Comparison of ENCODE assay signal across 34 cellular contexts in the genomic region with DNA sequence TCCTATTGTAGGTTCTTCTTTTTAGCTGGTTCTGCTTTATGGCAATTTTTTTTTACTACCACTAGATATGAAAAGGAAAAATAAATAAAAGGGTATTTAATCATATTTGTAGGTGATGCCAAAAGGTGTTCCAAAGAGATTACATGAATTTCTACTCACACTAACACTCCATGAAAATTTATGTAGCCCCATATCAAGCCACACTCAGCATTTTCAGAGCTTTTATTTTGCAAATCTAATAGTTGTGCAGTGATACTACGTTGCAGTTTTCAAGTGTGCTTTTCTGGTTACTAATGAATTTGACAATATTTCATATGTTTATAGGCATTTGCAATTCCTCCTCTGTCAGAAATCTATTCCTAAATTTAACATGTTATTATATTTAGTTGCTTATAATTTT.
A peak's percentile ranks its signal among the peaks of the same experiment; 100 is the strongest.
DNase-seq lines count a peak whose midpoint lies in the region; ATAC-seq, FAIRE-seq and TF ChIP-seq lines count a peak whose summit lies in the region.
"Had no signal": no experiment of that assay in that cellular context is flagged by ENCODE, and none has a peak within 500 bp of the region (broad histone marks: within the 10 kb centered on the region; RNA-seq: fewer than 3 reads in every experiment).

No MANE protein-coding gene starts in this region.

- no peak overlapping the region for H3K27ac Mint-ChIP-seq in activated CD4-positive, alpha-beta memory T cell treated with anti-CD3 and anti-CD28 coated beads for 36 hours
- H3K27ac Mint-ChIP-seq: B cell; CD14-positive monocyte; CD4-positive, alpha-beta memory T cell; CD4-positive, alpha-beta T cell; CD4-positive, CD25-positive, alpha-beta regulatory T cell; CD8-positive, alpha-beta memory T cell; CD8-positive, alpha-beta T cell had no signal

- no peaks in the 10 kb centered on the region for H3K9me3 Mint-ChIP-seq in activated CD4-positive, alpha-beta memory T cell treated with anti-CD3 and anti-CD28 coated beads for 36 hours
- H3K9me3 Mint-ChIP-seq: CD4-positive, alpha-beta T cell; CD8-positive, alpha-beta T cell had no signal

- H3K36me3 ChIP-seq in HepG2 (replicated peaks in 1 of 2; ENCODE audit: control insufficient read depth in 1 of 2, insufficient read depth in 2 of 2, low read length in 2 of 2) (no peaks in the 10 kb centered on the region), right lobe of liver (no peaks in the 10 kb centered on the region)
- H3K36me3 ChIP-seq: BE2C; BLaER1; BLaER1 treated with 17β-estradiol and CSF1 and Interleukin-3, amounts not matched to agents 10 nM and 100 nM had no signal

- TF ChIP-seq POLR2A in HepG2 (IDR thresholded peaks at IDR 0.05; ENCODE audit: insufficient read depth in 1 of 2, low read depth in 2 of 2, low read length in 2 of 2) (no peak), right lobe of liver (IDR thresholded peaks at IDR 0.05) (no peak), A549 (IDR thresholded peaks at IDR 0.05; ENCODE audit: low read length) (no peak)

- no peak overlapping the region for H2AFZ ChIP-seq in HepG2 (ENCODE audit: low read length)

- no peaks in the 10 kb centered on the region for H3K4me1 Mint-ChIP-seq in activated CD4-positive, alpha-beta memory T cell treated with anti-CD3 and anti-CD28 coated beads for 36 hours (ENCODE audit: low read depth)
- H3K4me1 Mint-ChIP-seq: B cell; CD14-positive monocyte; CD4-positive, alpha-beta memory T cell; CD4-positive, CD25-positive, alpha-beta regulatory T cell; CD8-positive, alpha-beta memory T cell had no signal

- no peaks in the 10 kb centered on the region for H3K9me3 ChIP-seq in HepG2 (ENCODE audit: low read length)
- no peaks in the 10 kb centered on the region for H3K9me3 ChIP-seq in right lobe of liver
- H3K9me3 ChIP-seq in A549 = no peaks in the 10 kb centered on the region
- H3K9me3 ChIP-seq: BE2C; BLaER1; BLaER1 treated with 17β-estradiol and CSF1 and Interleukin-3, amounts not matched to agents 10 nM and 100 nM; Caco-2 had no signal

- DNase-seq in HepG2 (ENCODE audit: low spot score) = no peak
- DNase-seq in right lobe of liver = no peak
- no peak for DNase-seq in A549 (ENCODE audit: low read depth in 1 of 2, low spot score in 1 of 2)
- DNase-seq in activated CD4-positive, alpha-beta memory T cell treated with anti-CD3 and anti-CD28 coated beads for 36 hours = no peak
- DNase-seq: 8988T; ACHN; AML-193; BE2C; C1 segment of cervical spinal cord; Caco-2; Calu3; CD4-positive, alpha-beta memory T cell; CD4-positive, alpha-beta T cell; CD4-positive, CD25-positive, alpha-beta regulatory T cell; CD8-positive, alpha-beta memory T cell; CD8-positive, alpha-beta T cell; COR-L47; DMS 273 treated with DMSO at 0.1 percent for 48 hours; DMS153; DMS53; DMS79; DMS79 treated with DMSO at 0.1 percent for 48 hours; DND-41; EL had no signal

- no peak overlapping the region for H3K4me3 ChIP-seq in HepG2 (replicated peaks in 1 of 3; ENCODE audit: insufficient read depth in 1 of 3, low read depth in 2 of 3, low read length in 3 of 3)
- H3K4me3 ChIP-seq in right lobe of liver = no peak overlapping the region
- no peak overlapping the region for H3K4me3 ChIP-seq in A549
- H3K4me3 ChIP-seq: BLaER1; BLaER1 treated with 17β-estradiol and CSF1 and Interleukin-3, amounts not matched to agents 10 nM and 100 nM had no signal

- no peak for TF ChIP-seq CTCF in HepG2 (CRISPR knock-in tag; IDR thresholded peaks at IDR 0.05)
- no peak for TF ChIP-seq CTCF in right lobe of liver (IDR thresholded peaks at IDR 0.05)
- no peak for TF ChIP-seq CTCF in 22Rv1 (IDR thresholded peaks at IDR 0.05)
- TF ChIP-seq CTCF in A549 (IDR thresholded peaks at IDR 0.05) = no peak
- no peak for TF ChIP-seq CTCF in VCaP (conservative IDR thresholded peaks at IDR 0.05)

- FAIRE-seq in HepG2 (lab: Jason Lieb, UNC) = no peak
- FAIRE-seq in A549 (lab: Jason Lieb, UNC) = no peak
- FAIRE-seq: D721Med had no signal

- TF ChIP-seq EP300 in HepG2 (IDR thresholded peaks at IDR 0.05; ENCODE audit: low read depth in 2 of 2, low read length in 2 of 2) (no peak), HepG2 (CRISPR knock-in tag; IDR thresholded peaks at IDR 0.05; ENCODE audit: borderline replicate concordance) (no peak), A549 (IDR thresholded peaks at IDR 0.05) (no peak)

- no TSS peak for BruUV-seq in HepG2 (replicated peaks; lab: Mats Ljungman, UMichigan)

- no peak overlapping the region for H3K9ac ChIP-seq in HepG2 (ENCODE audit: insufficient read depth, low read depth, low read length)
- H3K9ac ChIP-seq: BLaER1; BLaER1 treated with 17β-estradiol and CSF1 and Interleukin-3, amounts not matched to agents 10 nM and 100 nM had no signal

- no peak overlapping the region for H3K4me2 ChIP-seq in HepG2 (ENCODE audit: low read depth, low read length)
- no peak overlapping the region for H3K4me2 ChIP-seq in A549
- H3K4me2 ChIP-seq: BLaER1; BLaER1 treated with 17β-estradiol and CSF1 and Interleukin-3, amounts not matched to agents 10 nM and 100 nM had no signal

- no peak overlapping the region for H3K27ac ChIP-seq in HepG2 (ENCODE audit: extremely low read length, insufficient read depth, low read length)
- H3K27ac ChIP-seq in right lobe of liver = no peak overlapping the region
- peak overlapping the region; percentile 70 for H3K27ac ChIP-seq in 22Rv1
- H3K27ac ChIP-seq in A549 = no peak overlapping the region
- peak overlapping the region; percentile 66; the same call in 1 of the 2 replicates for H3K27ac ChIP-seq in VCaP
- H3K27ac ChIP-seq: BLaER1; BLaER1 treated with 17β-estradiol and CSF1 and Interleukin-3, amounts not matched to agents 10 nM and 100 nM; C4-2B had no signal

- no peaks in the 10 kb centered on the region for H3K79me2 ChIP-seq in HepG2 (ENCODE audit: insufficient read depth, low read length)

- H3K4me1 ChIP-seq in HepG2 (ENCODE audit: insufficient read depth, low read length) = no peaks in the 10 kb centered on the region
- no peaks in the 10 kb centered on the region for H3K4me1 ChIP-seq in right lobe of liver
- H3K4me1 ChIP-seq in A549 = no peaks in the 10 kb centered on the region
- H3K4me1 ChIP-seq: BE2C; BLaER1; BLaER1 treated with 17β-estradiol and CSF1 and Interleukin-3, amounts not matched to agents 10 nM and 100 nM had no signal

- no peak for ATAC-seq in HepG2
- no peak for ATAC-seq in right lobe of liver
- ATAC-seq in A549 = no peak
- no peak for ATAC-seq in GM21786 (IDR thresholded peaks at IDR 0.05; ENCODE audit: unreplicated experiment)
- ATAC-seq in SK-N-SH treated with all-trans-retinoic acid at 6 μM for 48 hours = no peak
- ATAC-seq: CD8-positive, alpha-beta T cell had no signal

- CTCF ChIA-PET in HepG2 (lab: Yijun Ruan, JAX; ENCODE audit: low intra/inter-chr PET ratio, low total read pairs) = no interaction called here
- CTCF ChIA-PET in A549 (lab: Yijun Ruan, JAX) = no interaction called here
- CTCF ChIA-PET in activated CD4-positive, alpha-beta memory T cell treated with anti-CD3 and anti-CD28 coated beads for 36 hours (lab: Charles Lee) = no interaction called here

- H4K20me1 ChIP-seq in HepG2 (ENCODE audit: insufficient read depth, low read length) = no peaks in the 10 kb centered on the region
- H4K20me1 ChIP-seq: BLaER1; BLaER1 treated with 17β-estradiol and CSF1 and Interleukin-3, amounts not matched to agents 10 nM and 100 nM had no signal

- no peak overlapping the region for H3K4me3 Mint-ChIP-seq in activated CD4-positive, alpha-beta memory T cell treated with anti-CD3 and anti-CD28 coated beads for 36 hours
- H3K4me3 Mint-ChIP-seq: B cell; CD14-positive monocyte; CD4-positive, alpha-beta memory T cell; CD4-positive, alpha-beta T cell; CD4-positive, CD25-positive, alpha-beta regulatory T cell; CD8-positive, alpha-beta memory T cell; CD8-positive, alpha-beta T cell had no signal

- WGBS in HepG2 (ENCODE audit: low lambda C conversion rate) = 0% methylated on average over 1 of the region's 1 CpG
- 38% methylated on average over 1 of the region's 1 CpG for WGBS in right lobe of liver (ENCODE audit: insufficient coverage, low coverage, low lambda C conversion rate, missing lambda C conversion rate)
- 17% methylated on average over 1 of the region's 1 CpG for WGBS in A549 (ENCODE audit: missing lambda C conversion rate)

- no peaks in the 10 kb centered on the region for H3K27me3 Mint-ChIP-seq in activated CD4-positive, alpha-beta memory T cell treated with anti-CD3 and anti-CD28 coated beads for 36 hours
- H3K27me3 Mint-ChIP-seq: B cell; CD4-positive, alpha-beta memory T cell; CD4-positive, alpha-beta T cell; CD8-positive, alpha-beta memory T cell had no signal

- POLR2A ChIA-PET in HepG2 (lab: Yijun Ruan, JAX) (no interaction called here), A549 (lab: Yijun Ruan, JAX) (no interaction called here)
- POLR2A ChIA-PET in activated CD4-positive, alpha-beta memory T cell treated with anti-CD3 and anti-CD28 coated beads for 36 hours (lab: Charles Lee) = no interaction called here

- intact Hi-C loops in HepG2 (cut with micrococcal nuclease; ENCODE audit: unreplicated experiment) (loop anchor here (10.0 kb wide), 1 partner anchor 364 kb away; the partner anchor contains the start of gene TMEFF2), right lobe of liver (cut with DNase I) (no loop called here)
- intact Hi-C loops in activated CD4-positive, alpha-beta memory T cell treated with anti-CD3 and anti-CD28 coated beads for 36 hours (cut with micrococcal nuclease) = no loop called here

- in situ Hi-C loops in HepG2 (cut with HindIII; ENCODE audit: extremely low pct_ligation_motif_present, low pct_unique_long_range_greater_than_20kb) = no loop called here

- H3K36me3 Mint-ChIP-seq in activated CD4-positive, alpha-beta memory T cell treated with anti-CD3 and anti-CD28 coated beads for 36 hours = no peaks in the 10 kb centered on the region
- H3K36me3 Mint-ChIP-seq: CD14-positive monocyte; CD4-positive, alpha-beta memory T cell; CD4-positive, CD25-positive, alpha-beta regulatory T cell; CD8-positive, alpha-beta memory T cell; CD8-positive, alpha-beta T cell had no signal

- H3K27me3 ChIP-seq in HepG2 (ENCODE audit: control insufficient read depth in 1 of 2, insufficient read depth in 2 of 2, low read length in 2 of 2) = no peaks in the 10 kb centered on the region
- H3K27me3 ChIP-seq in right lobe of liver = no peaks in the 10 kb centered on the region
- H3K27me3 ChIP-seq: BE2C; BLaER1; BLaER1 treated with 17β-estradiol and CSF1 and Interleukin-3, amounts not matched to agents 10 nM and 100 nM had no signal

- TF ChIP-seq RAD21 in HepG2 (CRISPR knock-in tag; IDR thresholded peaks at IDR 0.05) (no peak), A549 (conservative IDR thresholded peaks at IDR 0.05 in 1 of 2, IDR thresholded peaks at IDR 0.05 in 1 of 2) (no peak)

TF ChIP-seq in HepG2, 621 proteins besides CTCF, POLR2A, EP300 and RAD21 (continues in another document):
- peak; percentile 56 for TF ChIP-seq MAFF (IDR thresholded peaks at IDR 0.05; ENCODE audit: low read depth, low read length)
- TF ChIP-seq TEAD3 (CRISPR knock-in tag; optimal IDR thresholded peaks at IDR 0.05; ENCODE audit: borderline replicate concordance) = no peak

TF ChIP-seq in SK-N-SH treated with all-trans-retinoic acid at 6 μM for 48 hours, 23 proteins besides CTCF, POLR2A, EP300 and RAD21 (continues in another document):
- no peak for TF ChIP-seq ARNTL (CRISPR knock-in tag; IDR thresholded peaks at IDR 0.05; ENCODE audit: borderline replicate concordance, low read depth)

Comparison
In these comparisons a context has a peak if more than half of its experiments do, and no peak if none do; other contexts are left out.
1. H3K27ac ChIP-seq: peak in 22Rv1 (single experiment) and VCaP (single experiment); none in HepG2 (single experiment), right lobe of liver (0 of 3) and A549 (0 of 2).
2. Of the 38 proteins assayed by ChIP-seq in both HepG2 and A549: peak only in HepG2: none; only in A549: none; in both: MAFK; in neither: 37.